Comparison of ENCODE assay signal across 19 cellular contexts in the genomic region with DNA sequence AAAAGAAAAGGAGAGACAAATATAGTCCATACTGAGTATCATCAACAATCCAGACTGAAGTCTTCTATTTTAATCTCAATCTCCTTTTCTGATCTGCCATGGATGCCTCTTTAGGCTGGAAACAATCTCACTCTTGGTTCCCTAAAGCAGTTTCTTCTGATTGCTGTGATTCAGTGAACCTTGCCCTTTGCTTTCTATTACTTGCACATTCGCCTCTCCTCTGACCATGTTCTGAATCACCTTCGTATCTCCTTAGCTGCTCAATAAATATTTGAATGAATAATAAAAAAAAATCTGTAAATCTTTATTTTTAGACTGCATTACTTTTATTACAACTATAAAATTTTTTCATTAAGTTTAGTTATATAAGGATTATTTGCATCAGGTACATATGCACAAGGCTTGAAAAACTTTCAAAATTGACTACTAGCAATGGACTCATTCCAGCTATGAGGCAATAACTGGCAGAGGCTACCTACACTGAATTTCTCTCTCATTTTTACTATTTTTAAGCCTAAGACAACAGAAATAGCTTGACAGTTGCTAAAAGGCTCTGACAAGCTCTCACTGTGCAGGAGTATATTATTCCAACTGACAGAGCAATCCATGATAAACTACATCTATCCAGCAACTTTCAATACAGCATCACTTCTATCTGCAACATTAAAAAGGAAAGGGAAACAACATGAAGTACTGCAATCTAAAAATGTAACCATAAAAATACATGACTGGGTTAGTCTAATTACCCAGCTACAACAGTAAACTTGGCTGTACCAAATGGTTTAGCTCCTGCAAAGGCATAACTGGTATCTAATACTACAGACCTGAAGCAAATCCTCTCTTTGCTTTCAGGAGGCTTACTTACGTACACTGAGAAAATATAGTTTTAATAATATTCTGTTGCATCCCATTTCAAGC. TPM values are rescaled to one million over a fixed set of nuclear protein-coding genes. Genes with fewer than 3 reads are reported as not detected.
A peak's percentile ranks its signal among the peaks of the same experiment; 100 is the strongest.
DNase-seq lines count a peak whose midpoint lies in the region; FAIRE-seq and TF ChIP-seq lines count a peak whose summit lies in the region.
"Had no signal": no experiment of that assay in that cellular context is flagged by ENCODE, and none has a peak within 500 bp of the region (broad histone marks: within the 10 kb centered on the region; RNA-seq: fewer than 3 reads in every experiment).

No MANE protein-coding gene starts in this region.

- no peak overlapping the region for H2BK15ac ChIP-seq in neuronal stem cell (ENCODE audit: low read length)

- H3K18ac ChIP-seq in neuronal stem cell (ENCODE audit: low read length): no peak overlapping the region

- H2AK5ac ChIP-seq in neuronal stem cell (ENCODE audit: low read depth, low read length): no peak overlapping the region

- no peak overlapping the region for H3K14ac ChIP-seq in neuronal stem cell (ENCODE audit: low read length)

- H2BK120ac ChIP-seq in neuronal stem cell (ENCODE audit: low read depth, low read length): no peak overlapping the region

- peaks cover 11 to 14% of the 10 kb centered on the region in 2 donors for H3K36me3 ChIP-seq in small intestine (ENCODE audit: control insufficient read depth in 2 of 2, insufficient read depth in 2 of 2, low read length in 2 of 2)
- peaks cover 4 to 84% of the 10 kb centered on the region in 2 donors for H3K36me3 ChIP-seq in neuronal stem cell (replicated peaks in 1 of 2; ENCODE audit: control insufficient read depth in 2 of 2, insufficient read depth in 2 of 2, low read length in 2 of 2)

- in situ Hi-C loops in GM13976 (cut with MboI; ENCODE audit: low sequenced_read_pairs, unreplicated experiment): no loop called here

- H3K27ac ChIP-seq in small intestine (ENCODE audit: low read depth in 1 of 2, low read length in 1 of 2) (no peak overlapping the region), neuronal stem cell (replicated peaks; ENCODE audit: low read length) (no peak overlapping the region)
- H3K27ac ChIP-seq: lower lobe of right lung, SJSA1 had no signal

- peak; percentile 62 for DNase-seq in HCEC 1CT
- DNase-seq in amniotic epithelial cell (ENCODE audit: low read depth): peak; percentile 29
- DNase-seq in foreskin fibroblast: peak; percentile 10 to 31
- peak; percentile 83 for DNase-seq in small intestine
- DNase-seq in neuronal stem cell (ENCODE audit: low spot score): no peak
- DNase-seq in GM13976 (ENCODE audit: low spot score): no peak
- DNase-seq in EL: no peak
- DNase-seq: activated CD8-positive, alpha-beta T cell treated with anti-CD3 and anti-CD28 coated beads for 36 hours; activated T-cell treated with anti-CD3 and anti-CD28 coated beads, Interleukin-2, amount 50 U/mL, for 24 hours; BE2C; Caco-2; lower lobe of right lung; NCI-H146; NCI-H2171; NCI-H69; OCI-M1; right cardiac atrium had no signal

- H3K4me1 ChIP-seq in small intestine (ENCODE audit: control insufficient read depth in 2 of 2, insufficient read depth in 1 of 2, low read depth in 1 of 2, low read length in 1 of 2) (no peaks in the 10 kb centered on the region), neuronal stem cell (ENCODE audit: control insufficient read depth in 2 of 2, insufficient read depth in 1 of 2, low read depth in 1 of 2, low read length in 2 of 2) (no peaks in the 10 kb centered on the region)
- H3K4me1 ChIP-seq: BE2C, Caco-2 had no signal

- no peak overlapping the region for H2BK5ac ChIP-seq in neuronal stem cell (ENCODE audit: low read length)

- no peak overlapping the region for H3K4me3 ChIP-seq in foreskin fibroblast (ENCODE audit: low read depth in 1 of 2, low read length in 2 of 2)
- no peak overlapping the region for H3K4me3 ChIP-seq in small intestine (ENCODE audit: low read depth in 1 of 2, low read length in 2 of 2)
- no peak overlapping the region for H3K4me3 ChIP-seq in neuronal stem cell (ENCODE audit: low read length in 2 of 2)
- H3K4me3 ChIP-seq: lower lobe of right lung, SJSA1 had no signal

- H3K79me1 ChIP-seq in neuronal stem cell (ENCODE audit: low read depth, low read length): no peaks in the 10 kb centered on the region

- no peak overlapping the region for H4K8ac ChIP-seq in neuronal stem cell (ENCODE audit: low read depth, low read length)

- H3K9ac ChIP-seq in neuronal stem cell (ENCODE audit: low read depth, low read length, poor library complexity): no peak overlapping the region

- H3K23ac ChIP-seq in neuronal stem cell (ENCODE audit: low read depth, low read length, poor library complexity): no peak overlapping the region

- no peak for TF ChIP-seq CTCF in foreskin fibroblast (IDR thresholded peaks at IDR 0.05; ENCODE audit: low read depth, low read length)
- no peak for TF ChIP-seq CTCF in GM13976 (IDR thresholded peaks at IDR 0.05; ENCODE audit: borderline replicate concordance, control extremely low read depth, extremely low read depth, insufficient read depth, missing control alignments)

- no peak overlapping the region for H3K4ac ChIP-seq in neuronal stem cell (ENCODE audit: low read length)

- no peak overlapping the region for H3K4me2 ChIP-seq in neuronal stem cell (ENCODE audit: insufficient read depth, low read length, poor library complexity, severe bottlenecking)

- H4K91ac ChIP-seq in neuronal stem cell (ENCODE audit: low read depth, low read length, poor library complexity): no peak overlapping the region

- H3K27me3 ChIP-seq in small intestine (ENCODE audit: control insufficient read depth in 2 of 2, insufficient read depth in 2 of 2, low read length in 2 of 2): no peaks in the 10 kb centered on the region
- H3K27me3 ChIP-seq in neuronal stem cell (ENCODE audit: control insufficient read depth in 3 of 3, insufficient read depth in 3 of 3, low read depth in 1 of 3, low read length in 3 of 3): no peaks in the 10 kb centered on the region
- H3K27me3 ChIP-seq: BE2C, SJSA1 had no signal

- 41 to 77% (median 63%) methylated on average over 3 of the region's 3 CpGs for WGBS in small intestine, 3 donors
- WGBS in neuronal stem cell (ENCODE audit: extremely low coverage in 2 of 2, insufficient read length in 2 of 2, insufficient replicate concordance in 1 of 2), 2 donors: no CpG with 5 or more reads among the region's 3 CpGs

- peak; percentile 91 for FAIRE-seq in small intestine (lab: Jason Lieb, UNC)
- FAIRE-seq: HTR-8/SVneo had no signal

- no peak overlapping the region for H2AFZ ChIP-seq in neuronal stem cell (ENCODE audit: low read length)

- no peaks in the 10 kb centered on the region for H3K9me3 ChIP-seq in small intestine (ENCODE audit: control insufficient read depth, low read depth)
- no peaks in the 10 kb centered on the region for H3K9me3 ChIP-seq in neuronal stem cell (replicated peaks in 1 of 2; ENCODE audit: control insufficient read depth in 2 of 2, insufficient read depth in 1 of 2, low read depth in 1 of 2, low read length in 2 of 2)
- H3K9me3 ChIP-seq: BE2C, Caco-2, lower lobe of right lung, SJSA1 had no signal

- H2BK12ac ChIP-seq in neuronal stem cell (ENCODE audit: low read length): no peak overlapping the region

RNA-seq across cellular contexts. Expression of gene TM9SF3, which starts 25.6 kb away (rescaled TPM):
- 10 to 100 TPM; 30.3 to 91.1 (median 34.0) TPM for polyA plus RNA-seq in small intestine
- 37.0 TPM for polyA plus RNA-seq in neuronal stem cell (2013, experiment 1 of 2)
- polyA plus RNA-seq in neuronal stem cell (2013, experiment 2 of 2): 37.5 TPM

RNA-seq across cellular contexts. Expression of gene TLL2, which starts 47.5 kb away (rescaled TPM):
- under 1 TPM in 2 of 3 donors, not detected in 1; 0.46 to 0.54 TPM for polyA plus RNA-seq in small intestine
- polyA plus RNA-seq in neuronal stem cell (2013, experiment 1 of 2): 0.38 TPM
- 0.22 TPM for polyA plus RNA-seq in neuronal stem cell (2013, experiment 2 of 2)

Comparison
In these comparisons a context has a peak if more than half of its experiments do, and no peak if none do; other contexts are left out.
1. DNase-seq: peak in HCEC 1CT (single experiment), amniotic epithelial cell (single experiment), foreskin fibroblast (2 of 2) and small intestine (single experiment); none in neuronal stem cell (single experiment), GM13976 (single experiment) and EL (single experiment).